ENCODE assay signal across 20 cellular contexts in genomic region chr17:72134560-72135399, GRCh38. TPM values are rescaled to one million over a fixed set of nuclear protein-coding genes. Genes with fewer than 3 reads are reported as not detected.
DNase-seq lines count a peak whose midpoint lies in the region; ATAC-seq, FAIRE-seq and TF ChIP-seq lines count a peak whose summit lies in the region.
"Had no signal": no experiment of that assay in that cellular context is flagged by ENCODE, and none has a peak within 500 bp of the region (broad histone marks: within the 10 kb centered on the region; RNA-seq: fewer than 3 reads in every experiment).

No MANE protein-coding gene starts in this region.

- TF ChIP-seq CTCF in omental fat pad (IDR thresholded peaks at IDR 0.05) (no peak), kidney (IDR thresholded peaks at IDR 0.05; ENCODE audit: borderline replicate concordance, extremely low read depth, insufficient read depth) (no peak)

- no peaks in the 10 kb centered on the region for H3K36me3 ChIP-seq in kidney (ENCODE audit: control insufficient read depth in 1 of 2, insufficient read depth in 2 of 2, low read length in 2 of 2)
- H3K36me3 ChIP-seq: heart left ventricle, ovary, vagina had no signal

- no peaks in the 10 kb centered on the region for H3K4me1 ChIP-seq in kidney (ENCODE audit: control insufficient read depth in 1 of 2, insufficient read depth in 1 of 2, low read depth in 1 of 2, low read length in 2 of 2)
- H3K4me1 ChIP-seq: vagina had no signal

- DNase-seq in EH (ENCODE audit: low read depth) (peak; percentile 16), NCI-H524 (lab: John Stamatoyannopoulos, UW) (peak; percentile 79 to 97), astrocyte of the hippocampus (ENCODE audit: low read depth, low spot score) (peak; percentile 34), omental fat pad (ENCODE audit: low spot score) (no peak), NCI-H2196 (lab: John Stamatoyannopoulos, UW; ENCODE audit: unreplicated experiment) (no peak), kidney (no peak)
- DNase-seq in activated CD8-positive, alpha-beta memory T cell treated with anti-CD3 and anti-CD28 coated beads, Interleukin-2, amount 50 U/mL, for 4 hours = no peak
- DNase-seq in activated CD4-positive, alpha-beta T cell treated with anti-CD3 and anti-CD28 coated beads for 4 hours = no peak
- DNase-seq: activated CD4-positive, alpha-beta T cell treated with anti-CD3 and anti-CD28 coated beads, Interleukin-2, amount 10 ng/mL, durations not matched to agents 7 days and 5 days; activated T-cell treated with anti-CD3 and anti-CD28 coated beads, Interleukin-2, amount 50 U/mL, for 24 hours; C1 segment of cervical spinal cord; heart left ventricle; KG1; NCI-H1436; ovary; SHP77 treated with DMSO at 0.1 percent for 48 hours; stimulated activated naive CD8-positive, alpha-beta T cell treated with anti-CD3 and anti-CD28 coated beads, Interleukin-15, amount 100 ng/mL, for 72 hours; T1000 had no signal

- intact Hi-C loops in kidney (cut with DNase I) = no loop called here

- no peak overlapping the region for H3K9ac ChIP-seq in kidney (ENCODE audit: low read length in 2 of 2)

- ATAC-seq in omental fat pad (ENCODE audit: low FRiP score) = peak; percentile 57
- ATAC-seq: stimulated activated naive CD8-positive, alpha-beta T cell treated with anti-CD3 and anti-CD28 coated beads, Interleukin-15, amount 100 ng/mL, for 72 hours had no signal

- no peak overlapping the region for H3K4me3 ChIP-seq in kidney (ENCODE audit: low read length in 2 of 2)
- H3K4me3 ChIP-seq: heart left ventricle, ovary, smooth muscle cell, vagina had no signal

- no peak overlapping the region for H3K27ac ChIP-seq in kidney (ENCODE audit: low read depth in 2 of 2, low read length in 2 of 2)
- H3K27ac ChIP-seq: ovary, vagina had no signal

- FAIRE-seq in kidney (lab: Jason Lieb, UNC) = no peak

- H3K9me3 ChIP-seq in kidney (ENCODE audit: control insufficient read depth in 1 of 2, low read length in 2 of 2) = no peaks in the 10 kb centered on the region
- H3K9me3 ChIP-seq: heart left ventricle, ovary, vagina had no signal

RNA-seq across cellular contexts. Expression of gene SOX9, which starts 14.0 kb away (rescaled TPM):
- 1 to 10 TPM in 2 of 4 donors, under 1 TPM in 2; 0.50 to 7.9 (median 1.8) TPM for total RNA-seq in omental fat pad
- total RNA-seq in kidney = 79.3 TPM
- 5.8 TPM for polyA plus RNA-seq in kidney (ENCODE audit: insufficient read depth, low read depth, low replicate concordance)
- total RNA-seq: activated CD4-positive, alpha-beta T cell treated with anti-CD3 and anti-CD28 coated beads, Interleukin-2, amount 10 ng/mL, durations not matched to agents 7 days and 5 days had no signal

Comparison
In these comparisons a context has a peak if more than half of its experiments do, and no peak if none do; other contexts are left out.
1. DNase-seq: peak in EH (single experiment), NCI-H524 (2 of 2) and astrocyte of the hippocampus (single experiment); none in omental fat pad (single experiment), activated CD8-positive, alpha-beta memory T cell treated with anti-CD3 and anti-CD28 coated beads, Interleukin-2, amount 50 U/mL, for 4 hours (single experiment), NCI-H2196 (single experiment), activated CD4-positive, alpha-beta T cell treated with anti-CD3 and anti-CD28 coated beads for 4 hours (0 of 2) and kidney (single experiment).